15 cellular contexts compared by ENCODE assay signal in the genomic region with DNA sequence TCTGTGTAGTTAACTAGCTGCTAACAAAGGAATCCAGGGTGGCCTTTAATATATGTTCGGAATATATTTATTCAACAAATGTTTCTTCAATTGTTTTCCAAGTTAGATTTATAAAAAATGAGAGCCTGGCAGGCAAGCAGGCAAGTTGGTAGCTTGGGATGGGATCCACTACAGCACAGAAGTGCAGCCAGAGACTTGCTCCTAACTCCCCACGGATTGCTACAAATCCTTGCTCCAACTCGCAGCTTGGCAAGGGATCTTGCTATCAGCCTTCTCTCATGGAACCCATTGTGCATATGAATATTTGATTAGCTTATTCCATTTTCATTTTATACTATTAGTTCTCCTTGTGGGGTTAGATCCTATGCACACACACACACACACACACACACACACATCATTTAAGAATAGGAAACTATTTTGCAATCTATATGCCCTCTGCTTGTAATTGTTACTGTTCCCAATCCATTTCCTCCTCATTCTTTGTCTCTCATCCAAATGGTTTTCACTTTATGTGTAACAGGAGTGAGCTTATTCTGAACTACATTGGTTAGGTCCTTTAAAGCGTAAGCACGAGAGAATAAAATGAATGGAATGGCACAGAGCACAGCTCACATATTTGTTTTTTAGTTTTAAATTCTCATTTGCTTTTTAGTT.
DNase-seq lines count a peak whose midpoint lies in the region; ATAC-seq and TF ChIP-seq lines count a peak whose summit lies in the region.
"Had no signal": no experiment of that assay in that cellular context is flagged by ENCODE, and none has a peak within 500 bp of the region (broad histone marks: within the 10 kb centered on the region; RNA-seq: fewer than 3 reads in every experiment).

No MANE protein-coding gene starts in this region.

- DNase-seq in left ventricle myocardium superior = no peak
- DNase-seq in cardiac septum (ENCODE audit: low spot score) = no peak
- no peak for DNase-seq in esophagus squamous epithelium (lab: John Stamatoyannopoulos, UW)
- DNase-seq in fibroblast of the aortic adventitia (ENCODE audit: low read depth) = peak; percentile 25
- no peak for DNase-seq in activated T-cell treated with anti-CD3 and anti-CD28 coated beads for 4 hours
- no peak for DNase-seq in omental fat pad (ENCODE audit: low spot score)
- DNase-seq: 8988T; AML-193; Caco-2; CD8-positive, alpha-beta memory T cell; DND-41; GOT3; H9 had no signal

- TF ChIP-seq POLR2A in esophagus squamous epithelium (IDR thresholded peaks at IDR 0.05) = no peak

- ATAC-seq in left ventricle myocardium superior = peak; percentile 45
- ATAC-seq in GM19328 (IDR thresholded peaks at IDR 0.05; ENCODE audit: unreplicated experiment) = no peak
- no peak for ATAC-seq in omental fat pad (ENCODE audit: low FRiP score)

- peaks cover 0 to 63% (median 30%) of the 10 kb centered on the region in 3 donors for H3K4me1 ChIP-seq in esophagus squamous epithelium
- H3K4me1 ChIP-seq: BLaER1 had no signal

- H3K27ac ChIP-seq in esophagus squamous epithelium = peak overlapping the region in 3 of 4 donors; percentile 20 to 49 (median 30)
- H3K27ac ChIP-seq: BLaER1 had no signal

- no peak overlapping the region for H3K4me3 ChIP-seq in esophagus squamous epithelium
- no peak overlapping the region for H3K4me3 ChIP-seq in fibroblast of the aortic adventitia (ENCODE audit: low read depth, low read length)
- H3K4me3 ChIP-seq: BLaER1 had no signal

- H3K36me3 ChIP-seq in esophagus squamous epithelium = no peaks in the 10 kb centered on the region
- H3K36me3 ChIP-seq: BLaER1 had no signal

- intact Hi-C loops in left ventricle myocardium superior (cut with micrococcal nuclease) (no loop called here), cardiac septum (cut with DNase I) (no loop called here), esophagus squamous epithelium (cut with DNase I) (no loop called here)

- H3K9me3 ChIP-seq in esophagus squamous epithelium = no peaks in the 10 kb centered on the region
- H3K9me3 ChIP-seq: BLaER1, Caco-2 had no signal

- no peaks in the 10 kb centered on the region for H3K27me3 ChIP-seq in esophagus squamous epithelium
- H3K27me3 ChIP-seq: BLaER1 had no signal

- WGBS in esophagus squamous epithelium, 2 donors = 42% methylated on average over 5 of the region's 5 CpGs

- no peak for TF ChIP-seq CTCF in esophagus squamous epithelium (IDR thresholded peaks at IDR 0.05)
- TF ChIP-seq CTCF in fibroblast of the aortic adventitia (IDR thresholded peaks at IDR 0.05; ENCODE audit: insufficient read depth, low read length) = no peak
- TF ChIP-seq CTCF in omental fat pad (IDR thresholded peaks at IDR 0.05) = no peak
